Comparison of ENCODE assay signal across 8 cellular contexts in genomic region chr1:244049142-244049968, GRCh38. TPM values are rescaled to one million over a fixed set of nuclear protein-coding genes. Genes with fewer than 3 reads are reported as not detected.
DNase-seq lines count a peak whose midpoint lies in the region; ATAC-seq and TF ChIP-seq lines count a peak whose summit lies in the region.

No MANE protein-coding gene starts in this region.

- H3K27me3 ChIP-seq in BJ (ENCODE audit: control insufficient read depth, insufficient read depth, low read length) = peaks cover under 1% of the 10 kb centered on the region; the same call in 1 of the 2 replicates
- no peaks in the 10 kb centered on the region for H3K27me3 ChIP-seq in ascending aorta

- no peak for TF ChIP-seq CTCF in BJ (IDR thresholded peaks at IDR 0.05; ENCODE audit: insufficient read depth, low read depth, low read length)
- TF ChIP-seq CTCF in ascending aorta (IDR thresholded peaks at IDR 0.05) = no peak

- POLR2A ChIA-PET in BJ (lab: Charles Lee) = interaction anchor here (0.6 kb wide), 1 partner anchor 165 kb away, joined by 5 read pairs; no protein-coding TSS in a partner anchor
- POLR2A ChIA-PET in HEK293T (lab: Yijun Ruan, JAX) = no interaction called here

- no peaks in the 10 kb centered on the region for H3K9me3 ChIP-seq in ascending aorta

- peak overlapping the region; percentile 14 to 48 for H3K27ac ChIP-seq in ascending aorta
- H3K27ac ChIP-seq in skin epidermis = peak overlapping the region in 20 of 21 experiments; percentile 11 to 95 (median 68)

- H3K36me3 ChIP-seq in BJ (ENCODE audit: control insufficient read depth, insufficient read depth, low read length) (peaks cover 3% of the 10 kb centered on the region), ascending aorta (peaks cover 0 to 2% of the 10 kb centered on the region in 2 donors)

- intact Hi-C loops in ascending aorta (cut with DNase I) = loop anchor here (2.0 to 10.0 kb wide), 9 partner anchors 129 to 1545 kb away; partner anchors contain the start of genes ADSS2, CEP170, COX20 and DESI2

- DNase-seq in BJ (ENCODE audit: low read depth) = no peak
- peak; percentile 56 for DNase-seq in HEK293T (ENCODE audit: extremely low spot score)
- DNase-seq in ascending aorta (ENCODE audit: low spot score in 2 of 2) = no peak
- no peak for DNase-seq in kidney glomerular epithelial cell (lab: John Stamatoyannopoulos, UW)

- CTCF ChIA-PET in BJ (lab: Yijun Ruan, JAX) (interaction anchor here (0.5 kb wide), 1 partner anchor 775 kb away, joined by 3 read pairs; no protein-coding TSS in a partner anchor), HEK293T (lab: Yijun Ruan, JAX) (interaction anchor here (0.6 kb wide), 1 partner anchor 134 kb away, joined by 3 read pairs; no protein-coding TSS in a partner anchor)

- H3K4me1 ChIP-seq in ascending aorta = peaks cover 0 to 14% of the 10 kb centered on the region in 2 donors

- H3K4me3 ChIP-seq in BJ (ENCODE audit: low read depth, low read length) (peak overlapping the region; percentile 84), ascending aorta (peak overlapping the region; percentile 83 to 96), iPS-11a (ENCODE audit: low read depth, low read length) (peak overlapping the region; percentile 68), skin epidermis (peak overlapping the region; percentile 46 to 89 (median 75))

- ATAC-seq in SK-N-SH treated with all-trans-retinoic acid at 6 μM for 48 hours (no peak), HG03039 (IDR thresholded peaks at IDR 0.05; ENCODE audit: unreplicated experiment) (no peak)

TF ChIP-seq in HEK293T, 16 proteins besides CTCF, POLR2A, EP300 and RAD21:
- no peak for TF ChIP-seq ELF4 (IDR thresholded peaks at IDR 0.05)
- TF ChIP-seq TARDBP (IDR thresholded peaks at IDR 0.05) = no peak
- no peak for TF ChIP-seq NFRKB (IDR thresholded peaks at IDR 0.05)
- TF ChIP-seq CTBP1 (IDR thresholded peaks at IDR 0.05; ENCODE audit: borderline replicate concordance) = 0 out of 2 replicates have a peak, but pooled peaks have one; percentile 66
- no peak for TF ChIP-seq ZNF384 (IDR thresholded peaks at IDR 0.05)
- TF ChIP-seq ARNT (IDR thresholded peaks at IDR 0.05) = no peak
- peak; percentile 99 for TF ChIP-seq PKNOX1 (IDR thresholded peaks at IDR 0.05)
- TF ChIP-seq L3MBTL2 (conservative IDR thresholded peaks at IDR 0.05) = no peak
- TF ChIP-seq SP1 (IDR thresholded peaks at IDR 0.05) = no peak
- no peak for TF ChIP-seq FOXK2 (IDR thresholded peaks at IDR 0.05)
- TF ChIP-seq FOXM1 (IDR thresholded peaks at IDR 0.05; ENCODE audit: borderline replicate concordance) = peak; percentile 56; the same call in 1 of the 2 replicates
- TF ChIP-seq BHLHE40 (IDR thresholded peaks at IDR 0.05; ENCODE audit: borderline replicate concordance) = no peak
- TF ChIP-seq FOXA1 (IDR thresholded peaks at IDR 0.05) = no peak
- TF ChIP-seq SUZ12 (IDR thresholded peaks at IDR 0.05) = no peak
- no peak for TF ChIP-seq LEF1 (IDR thresholded peaks at IDR 0.05; ENCODE audit: borderline replicate concordance)
- TF ChIP-seq HDGF (IDR thresholded peaks at IDR 0.05; ENCODE audit: borderline replicate concordance) = no peak

TF ChIP-seq in SK-N-SH treated with all-trans-retinoic acid at 6 μM for 48 hours, 23 proteins besides CTCF, POLR2A, EP300 and RAD21:
- TF ChIP-seq TOX (CRISPR knock-in tag; IDR thresholded peaks at IDR 0.05; ENCODE audit: borderline replicate concordance) (0 out of 2 replicates have a peak, but pooled peaks have one; percentile 38), PATZ1 (CRISPR knock-in tag; IDR thresholded peaks at IDR 0.05; ENCODE audit: borderline replicate concordance) (peak; percentile 59; the same call in 1 of the 2 replicates), ZFP30 (CRISPR knock-in tag; IDR thresholded peaks at IDR 0.05) (no peak), ARNTL (CRISPR knock-in tag; IDR thresholded peaks at IDR 0.05; ENCODE audit: borderline replicate concordance, low read depth) (no peak), TCF4 (CRISPR knock-in tag; IDR thresholded peaks at IDR 0.05; ENCODE audit: borderline replicate concordance) (no peak), TSHZ2 (CRISPR knock-in tag; IDR thresholded peaks at IDR 0.05) (no peak), ZNF70 (CRISPR knock-in tag; IDR thresholded peaks at IDR 0.05) (no peak), RARB (CRISPR knock-in tag; IDR thresholded peaks at IDR 0.05) (no peak)

RNA-seq across cellular contexts. Expression of gene ZBTB18, which starts 1.7 kb away (rescaled TPM):
- 12.7 and 13.6 TPM in 2 replicates for polyA plus RNA-seq in BJ (2011; rRNA removed)
- 14.7 and 16.8 TPM in 2 replicates for polyA minus RNA-seq in BJ (2011; rRNA and poly(A)+ RNA removed)
- total RNA-seq in ascending aorta = 7.1 TPM
